Comparison of ENCODE assay signal across 1 cellular context in the genomic region with DNA sequence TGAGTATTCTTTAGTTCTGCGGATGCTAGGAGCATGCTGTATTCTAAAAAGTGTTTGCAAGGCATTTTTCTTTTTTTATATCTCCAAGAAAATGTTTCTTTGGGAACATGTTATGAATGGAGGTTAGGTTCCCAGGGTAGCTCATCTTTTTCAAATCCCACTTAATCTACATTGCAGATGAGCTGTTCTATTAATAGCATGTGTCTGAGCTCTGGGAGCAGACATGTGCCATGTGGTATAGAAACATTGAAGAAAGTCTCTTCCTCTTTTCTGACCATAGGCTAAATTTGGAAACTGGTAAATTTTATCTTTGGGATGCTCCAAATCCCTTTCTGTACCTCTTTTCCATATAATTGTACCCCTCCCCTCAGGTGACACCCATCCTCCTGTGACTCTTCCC.
TF ChIP-seq lines count a peak whose summit lies in the region.

No MANE protein-coding gene starts in this region.

TF ChIP-seq in GM23338, 12 proteins besides CTCF, POLR2A, EP300 and RAD21 (continued from another document):
- TF ChIP-seq ZNF462 (CRISPR knock-in tag; IDR thresholded peaks at IDR 0.05) (no peak), EZH2phosphoT487 (IDR thresholded peaks at IDR 0.05; ENCODE audit: unreplicated experiment) (no peak), CREB1 (CRISPR knock-in tag; IDR thresholded peaks at IDR 0.05; ENCODE audit: low read depth) (no peak), NANOG (IDR thresholded peaks at IDR 0.05; ENCODE audit: borderline replicate concordance) (no peak), REST (IDR thresholded peaks at IDR 0.05; ENCODE audit: unreplicated experiment) (no peak)
- TF ChIP-seq, protein P1, sequence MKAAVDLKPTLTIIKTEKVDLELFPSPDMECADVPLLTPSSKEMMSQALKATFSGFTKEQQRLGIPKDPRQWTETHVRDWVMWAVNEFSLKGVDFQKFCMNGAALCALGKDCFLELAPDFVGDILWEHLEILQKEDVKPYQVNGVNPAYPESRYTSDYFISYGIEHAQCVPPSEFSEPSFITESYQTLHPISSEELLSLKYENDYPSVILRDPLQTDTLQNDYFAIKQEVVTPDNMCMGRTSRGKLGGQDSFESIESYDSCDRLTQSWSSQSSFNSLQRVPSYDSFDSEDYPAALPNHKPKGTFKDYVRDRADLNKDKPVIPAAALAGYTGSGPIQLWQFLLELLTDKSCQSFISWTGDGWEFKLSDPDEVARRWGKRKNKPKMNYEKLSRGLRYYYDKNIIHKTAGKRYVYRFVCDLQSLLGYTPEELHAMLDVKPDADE (IDR thresholded peaks at IDR 0.05), result no peak
